Comparison of ENCODE assay signal across 18 cellular contexts in genomic region chr6:42300701-42301100, GRCh38.
DNase-seq lines count a peak whose midpoint lies in the region; ATAC-seq, FAIRE-seq and TF ChIP-seq lines count a peak whose summit lies in the region.
"Had no signal": no experiment of that assay in that cellular context is flagged by ENCODE, and none has a peak within 500 bp of the region (broad histone marks: within the 10 kb centered on the region; RNA-seq: fewer than 3 reads in every experiment).

No MANE protein-coding gene starts in this region.

- no peak overlapping the region for H3K9ac ChIP-seq in mammary epithelial cell (ENCODE audit: insufficient read depth, low read length)
- no peak overlapping the region for H3K9ac ChIP-seq in kidney (ENCODE audit: low read length in 2 of 2)

- H3K4me2 ChIP-seq in A549 (peak overlapping the region; percentile 37; the same call in 1 of the 3 replicates), mammary epithelial cell (ENCODE audit: insufficient read depth, low read depth, low read length) (no peak overlapping the region)

- TF ChIP-seq POLR2A in A549 (IDR thresholded peaks at IDR 0.05; ENCODE audit: low read length) (no peak), esophagus muscularis mucosa (IDR thresholded peaks at IDR 0.05; ENCODE audit: low read depth) (no peak)

- H3K4me3 ChIP-seq in A549 (no peak overlapping the region), mammary epithelial cell (replicated peaks in 1 of 3; ENCODE audit: insufficient read depth in 1 of 3, low read depth in 2 of 3, low read length in 3 of 3) (no peak overlapping the region), kidney (ENCODE audit: low read length in 2 of 2) (no peak overlapping the region), esophagus muscularis mucosa (no peak overlapping the region)
- H3K4me3 ChIP-seq: SJCRH30 had no signal

- H3K4me1 ChIP-seq in A549 (peaks cover 9% of the 10 kb centered on the region; the same call in 2 of the 3 replicates), mammary epithelial cell (ENCODE audit: insufficient read depth, low read length) (peaks cover 29% of the 10 kb centered on the region), kidney (ENCODE audit: control insufficient read depth in 1 of 2, insufficient read depth in 1 of 2, low read depth in 1 of 2, low read length in 2 of 2) (peaks cover 0 to 5% of the 10 kb centered on the region in 2 donors), esophagus muscularis mucosa (peaks cover 0 to 11% (median 9%) of the 10 kb centered on the region in 4 donors)

- POLR2A ChIA-PET in A549 (lab: Yijun Ruan, JAX): no interaction called here

- in situ Hi-C loops in mammary epithelial cell (cut with MboI; ENCODE audit: low sequenced_read_pairs in 2 of 2): no loop called here

- H3K36me3 ChIP-seq in mammary epithelial cell (ENCODE audit: insufficient read depth, low read length): no peaks in the 10 kb centered on the region
- no peaks in the 10 kb centered on the region for H3K36me3 ChIP-seq in kidney (ENCODE audit: control insufficient read depth in 1 of 2, insufficient read depth in 2 of 2, low read length in 2 of 2)
- peaks cover 0 to 20% (median 9%) of the 10 kb centered on the region in 4 donors for H3K36me3 ChIP-seq in esophagus muscularis mucosa
- H3K36me3 ChIP-seq: SJCRH30 had no signal

- H3K27ac ChIP-seq in A549: no peak overlapping the region
- H3K27ac ChIP-seq in mammary epithelial cell (ENCODE audit: insufficient read depth, low read depth, low read length): no peak overlapping the region
- no peak overlapping the region for H3K27ac ChIP-seq in kidney (ENCODE audit: low read depth in 2 of 2, low read length in 2 of 2)
- H3K27ac ChIP-seq in esophagus muscularis mucosa (replicated peaks in 1 of 4): no peak overlapping the region
- H3K27ac ChIP-seq: SJCRH30 had no signal

- peaks cover 44% of the 10 kb centered on the region for H3K4me1 Mint-ChIP-seq in Calu3 (ENCODE audit: low read depth, unreplicated experiment)

- no peak for FAIRE-seq in A549 (lab: Jason Lieb, UNC)
- FAIRE-seq in kidney (lab: Jason Lieb, UNC): no peak
- FAIRE-seq: GM18507 had no signal

- dilution Hi-C loops in mammary epithelial cell (cut with HindIII; ENCODE audit: low sequenced_read_pairs): no loop called here

- H3K27me3 Mint-ChIP-seq in Calu3 (ENCODE audit: unreplicated experiment): no peaks in the 10 kb centered on the region
- H3K27me3 Mint-ChIP-seq: CD4-positive, alpha-beta T cell; IgD-negative memory B cell had no signal

- peak in 1 of 2 experiments; percentile 26 for DNase-seq in A549 (ENCODE audit: low read depth in 1 of 2, low spot score in 1 of 2)
- DNase-seq in Calu3: peak; percentile 43
- DNase-seq in mammary epithelial cell: peak; percentile 67
- DNase-seq in kidney: peak; percentile 23
- DNase-seq in CD1c-positive myeloid dendritic cell (ENCODE audit: extremely low spot score): no peak
- no peak for DNase-seq in esophagus muscularis mucosa (ENCODE audit: extremely low spot score)
- no peak for DNase-seq in DMS53 treated with DMSO at 0.1 percent for 48 hours (lab: John Stamatoyannopoulos, UW; ENCODE audit: unreplicated experiment)
- DNase-seq: CD4-positive, alpha-beta T cell; DMS153; HCEC 1CT; NCI-H1417 treated with DMSO at 0.1 percent for 48 hours; NCI-H2029 treated with DMSO at 0.1 percent for 48 hours; NCI-H510A treated with DMSO at 0.1 percent for 48 hours; RPMI8226; SJCRH30 had no signal

- ATAC-seq in A549: peak in 1 of 2 experiments; percentile 75; a peak in 4 of 6 replicates
- no peak for ATAC-seq in GM21390 (IDR thresholded peaks at IDR 0.05; ENCODE audit: unreplicated experiment)

- H2AFZ ChIP-seq in mammary epithelial cell (ENCODE audit: low read depth, low read length): no peak overlapping the region

- WGBS in A549 (ENCODE audit: missing lambda C conversion rate): 0% methylated on average over 1 of the region's 1 CpG
- WGBS in mammary epithelial cell (ENCODE audit: low coverage, missing lambda C conversion rate): 88% methylated on average over 1 of the region's 1 CpG
- 88% methylated on average over 1 of the region's 1 CpG for WGBS in esophagus muscularis mucosa

- BruUV-seq in Calu3 (replicated peaks; lab: Mats Ljungman, UMichigan) (no TSS peak), mammary epithelial cell (replicated peaks; lab: Mats Ljungman, UMichigan) (no TSS peak)

- TF ChIP-seq EP300 in A549 (IDR thresholded peaks at IDR 0.05) (no peak), esophagus muscularis mucosa (IDR thresholded peaks at IDR 0.05) (no peak)

- intact Hi-C loops in Calu3 (cut with micrococcal nuclease; ENCODE audit: unreplicated experiment): no loop called here
- intact Hi-C loops in mammary epithelial cell (cut with micrococcal nuclease): no loop called here
- intact Hi-C loops in kidney (cut with DNase I): no loop called here
- intact Hi-C loops in esophagus muscularis mucosa (cut with DNase I): no loop called here

- CTCF ChIA-PET in A549 (lab: Yijun Ruan, JAX) (interaction anchor here (1.2 to 1.3 kb wide), 2 partner anchors 17 to 40 kb away, joined by 4 read pairs; no protein-coding TSS in a partner anchor), Calu3 (lab: Charles Lee) (interaction anchor here (0.6 to 2.4 kb wide), 4 partner anchors 12 to 795 kb away, joined by 4 to 7 read pairs (median 7); no protein-coding TSS in a partner anchor), mammary epithelial cell (lab: Charles Lee; ENCODE audit: low non-redundant PET) (interaction anchor here (0.6 kb wide), 1 partner anchor 247 kb away, joined by 4 read pairs; no protein-coding TSS in a partner anchor)

- TF ChIP-seq CTCF in A549 (IDR thresholded peaks at IDR 0.05) (no peak), Calu3 (IDR thresholded peaks at IDR 0.05; ENCODE audit: unreplicated experiment) (no peak), mammary epithelial cell (conservative IDR thresholded peaks at IDR 0.05 in 1 of 2, IDR thresholded peaks at IDR 0.05 in 1 of 2; ENCODE audit: extremely low read depth in 1 of 2, insufficient read depth in 1 of 2, low read depth in 1 of 2, low read length in 2 of 2) (no peak), kidney (IDR thresholded peaks at IDR 0.05; ENCODE audit: borderline replicate concordance, extremely low read depth, insufficient read depth) (no peak), esophagus muscularis mucosa (IDR thresholded peaks at IDR 0.05) (no peak)

- H3K79me2 ChIP-seq in mammary epithelial cell (ENCODE audit: insufficient read depth, low read length): no peaks in the 10 kb centered on the region

- H3K9me3 ChIP-seq in A549 (no peaks in the 10 kb centered on the region), mammary epithelial cell (replicated peaks; ENCODE audit: insufficient read depth, low read length) (no peaks in the 10 kb centered on the region), kidney (ENCODE audit: control insufficient read depth in 1 of 2, low read length in 2 of 2) (no peaks in the 10 kb centered on the region), esophagus muscularis mucosa (no peaks in the 10 kb centered on the region)
- H3K9me3 ChIP-seq: SJCRH30 had no signal

- no peaks in the 10 kb centered on the region for H4K20me1 ChIP-seq in mammary epithelial cell (ENCODE audit: insufficient read depth, low read length)

- no peaks in the 10 kb centered on the region for H3K27me3 ChIP-seq in mammary epithelial cell (ENCODE audit: insufficient read depth, low read length)
- H3K27me3 ChIP-seq in esophagus muscularis mucosa: no peaks in the 10 kb centered on the region
- H3K27me3 ChIP-seq: SJCRH30 had no signal

- no peaks in the 10 kb centered on the region for H3K9me3 Mint-ChIP-seq in Calu3 (ENCODE audit: low read depth, unreplicated experiment)
- H3K9me3 Mint-ChIP-seq: CD4-positive, alpha-beta T cell; IgD-negative memory B cell had no signal

- TF ChIP-seq RAD21 in A549 (conservative IDR thresholded peaks at IDR 0.05 in 1 of 2, IDR thresholded peaks at IDR 0.05 in 1 of 2): no peak

- peak overlapping the region; percentile 49 for H3K27ac Mint-ChIP-seq in Calu3 (ENCODE audit: unreplicated experiment)
- H3K27ac Mint-ChIP-seq: CD4-positive, alpha-beta T cell; IgD-negative memory B cell had no signal

- H3K36me3 Mint-ChIP-seq in Calu3 (ENCODE audit: insufficient read depth, unreplicated experiment): no peaks in the 10 kb centered on the region

- H3K4me3 Mint-ChIP-seq in Calu3 (ENCODE audit: low read depth, unreplicated experiment): no peak overlapping the region
- H3K4me3 Mint-ChIP-seq: CD4-positive, alpha-beta T cell; IgD-negative memory B cell had no signal

TF ChIP-seq in A549, 52 proteins besides CTCF, POLR2A, EP300 and RAD21:
- TF ChIP-seq EHF (CRISPR knock-in tag; IDR thresholded peaks at IDR 0.05) (no peak), PHF8 (IDR thresholded peaks at IDR 0.05; ENCODE audit: borderline replicate concordance, low read depth) (no peak), JUN (IDR thresholded peaks at IDR 0.05) (no peak), SMC3 (IDR thresholded peaks at IDR 0.05) (no peak), POLR2AphosphoS2 (conservative IDR thresholded peaks at IDR 0.05; ENCODE audit: low read length) (no peak), HDAC2 (IDR thresholded peaks at IDR 0.05) (no peak), ZSCAN20 (CRISPR knock-in tag; IDR thresholded peaks at IDR 0.05) (no peak), HOXB5 (CRISPR knock-in tag; IDR thresholded peaks at IDR 0.05) (no peak), RARB (CRISPR knock-in tag; IDR thresholded peaks at IDR 0.05) (no peak)

Comparison
In these comparisons a context has a peak if more than half of its experiments do, and no peak if none do; other contexts are left out.
1. DNase-seq: peak in Calu3 (single experiment), mammary epithelial cell (single experiment) and kidney (single experiment); none in CD1c-positive myeloid dendritic cell (single experiment), esophagus muscularis mucosa (single experiment) and DMS53 treated with DMSO at 0.1 percent for 48 hours (single experiment).